Comparison of ENCODE assay signal across 1 cellular context in genomic region chr20:31572701-31573554, GRCh38.
A peak's percentile ranks its signal among the peaks of the same experiment; 100 is the strongest.
TF ChIP-seq lines count a peak whose summit lies in the region.

No MANE protein-coding gene starts in this region.

TF ChIP-seq in K562, 482 proteins besides CTCF, POLR2A, EP300 and RAD21 (continued from another document and continues in another):
- TF ChIP-seq ZBTB9 (CRISPR knock-in tag; IDR thresholded peaks at IDR 0.05) = peak; percentile 95
- no peak for TF ChIP-seq RFX7 (CRISPR knock-in tag; IDR thresholded peaks at IDR 0.05)
- TF ChIP-seq LCOR (CRISPR knock-in tag; IDR thresholded peaks at IDR 0.05) = peak; percentile 78; the same call in 1 of the 2 replicates
- no peak; the same call in 1 of the 2 replicates for TF ChIP-seq PHB2 (IDR thresholded peaks at IDR 0.05; ENCODE audit: low read depth)
- no peak for TF ChIP-seq KAT8 (IDR thresholded peaks at IDR 0.05; ENCODE audit: low read depth)
- no peak for TF ChIP-seq RAD51 (IDR thresholded peaks at IDR 0.05; ENCODE audit: borderline replicate concordance, low read depth)
- no peak for TF ChIP-seq BCL6 (CRISPR knock-in tag; IDR thresholded peaks at IDR 0.05)
- peak; percentile 53; the same call in 1 of the 2 replicates for TF ChIP-seq ZNF75A (CRISPR knock-in tag; IDR thresholded peaks at IDR 0.05)
- no peak for TF ChIP-seq PYGO2 (tag; IDR thresholded peaks at IDR 0.05)
- peak; percentile 95 for TF ChIP-seq C11orf30 (IDR thresholded peaks at IDR 0.05; ENCODE audit: low read depth)
- no peak for TF ChIP-seq SMARCA5 (IDR thresholded peaks at IDR 0.05)
- TF ChIP-seq TAL1 (IDR thresholded peaks at IDR 0.05) = 0 out of 2 replicates have a peak, but pooled peaks have one; percentile 7
- TF ChIP-seq RUNX1 (IDR thresholded peaks at IDR 0.05; ENCODE audit: low read depth) = no peak
- TF ChIP-seq ZNF280A (IDR thresholded peaks at IDR 0.05; ENCODE audit: low read depth, partially characterized antibody) = no peak
- TF ChIP-seq PPARD (CRISPR knock-in tag; IDR thresholded peaks at IDR 0.05) = no peak
- 0 out of 2 replicates have a peak, but pooled peaks have one; percentile 84 for TF ChIP-seq ZNF175 (CRISPR knock-in tag; IDR thresholded peaks at IDR 0.05; ENCODE audit: low read depth)
- no peak for TF ChIP-seq ZNF217 (CRISPR knock-in tag; IDR thresholded peaks at IDR 0.05)
- TF ChIP-seq TBL1XR1 (IDR thresholded peaks at IDR 0.05; ENCODE audit: low read length in 2 of 2) = peak in 1 of 2 experiments; percentile 47; a peak in 3 of 4 replicates
- TF ChIP-seq XRCC3 (IDR thresholded peaks at IDR 0.05) = no peak
- no peak for TF ChIP-seq THRAP3 (IDR thresholded peaks at IDR 0.05; ENCODE audit: borderline replicate concordance)
- TF ChIP-seq EWSR1 (IDR thresholded peaks at IDR 0.05; ENCODE audit: borderline replicate concordance, low read depth, partially characterized antibody) = no peak
- peak; percentile 82 for TF ChIP-seq HINFP (tag; conservative IDR thresholded peaks at IDR 0.05; ENCODE audit: low read depth)
- TF ChIP-seq PCBP1 (IDR thresholded peaks at IDR 0.05; ENCODE audit: low read depth, low read length, poor library complexity, severe bottlenecking) = peak; percentile 84
- TF ChIP-seq ZNF696 (CRISPR knock-in tag; conservative IDR thresholded peaks at IDR 0.05) = no peak
- no peak; the same call in 1 of the 2 replicates for TF ChIP-seq ZKSCAN1 (IDR thresholded peaks at IDR 0.05; ENCODE audit: low read depth, low read length)
- TF ChIP-seq PTRF (tag; IDR thresholded peaks at IDR 0.05) = peak; percentile 73
- no peak for TF ChIP-seq ZNF655 (CRISPR knock-in tag; IDR thresholded peaks at IDR 0.05)
- peak; percentile 72; the same call in 1 of the 2 replicates for TF ChIP-seq THAP7 (CRISPR knock-in tag; IDR thresholded peaks at IDR 0.05)
- TF ChIP-seq ETV5 (CRISPR knock-in tag; IDR thresholded peaks at IDR 0.05; ENCODE audit: low read depth) = 0 out of 2 replicates have a peak, but pooled peaks have one; percentile 81
- TF ChIP-seq HMGXB4 (CRISPR knock-in tag; IDR thresholded peaks at IDR 0.05) = peak; percentile 48; the same call in 1 of the 2 replicates
- peak; percentile 84 for TF ChIP-seq MAFF (IDR thresholded peaks at IDR 0.05; ENCODE audit: low read length)
- TF ChIP-seq IFI16 (CRISPR knock-in tag; IDR thresholded peaks at IDR 0.05) = 0 out of 2 replicates have a peak, but pooled peaks have one; percentile 64
- no peak for TF ChIP-seq NR3C1 (CRISPR knock-in tag; IDR thresholded peaks at IDR 0.05)
- TF ChIP-seq PHF20 (IDR thresholded peaks at IDR 0.05; ENCODE audit: partially characterized antibody) = peak; percentile 33
- no peak for TF ChIP-seq E2F4 (CRISPR knock-in tag; IDR thresholded peaks at IDR 0.05; ENCODE audit: low read depth)
- no peak for TF ChIP-seq ZZZ3 (IDR thresholded peaks at IDR 0.05)
- no peak for TF ChIP-seq CBX3 (IDR thresholded peaks at IDR 0.05; ENCODE audit: borderline replicate concordance in 1 of 2, low read length in 2 of 2)
- peak; percentile 99 for TF ChIP-seq CCNT2 (IDR thresholded peaks at IDR 0.05; ENCODE audit: borderline replicate concordance, extremely low read depth, insufficient read length, low read depth, low read length)
- TF ChIP-seq ZBTB34 (CRISPR knock-in tag; IDR thresholded peaks at IDR 0.05) = no peak
- no peak for TF ChIP-seq TFAM (CRISPR knock-in tag; conservative IDR thresholded peaks at IDR 0.05)
- TF ChIP-seq NRF1 (conservative IDR thresholded peaks at IDR 0.05 in 1 of 2, IDR thresholded peaks at IDR 0.05 in 1 of 2) = peak; percentile 77 to 79
- TF ChIP-seq AFF1 (IDR thresholded peaks at IDR 0.05; ENCODE audit: low read depth in 1 of 2, partially characterized antibody in 2 of 2) = peak in 1 of 2 experiments; percentile 52
- 0 out of 2 replicates have a peak, but pooled peaks have one; percentile 56 for TF ChIP-seq TCFL5 (CRISPR knock-in tag; conservative IDR thresholded peaks at IDR 0.05)
- no peak for TF ChIP-seq MED1 (CRISPR knock-in tag; IDR thresholded peaks at IDR 0.05; ENCODE audit: borderline replicate concordance)
- peak; percentile 72; the same call in 1 of the 2 replicates for TF ChIP-seq MTA1 (IDR thresholded peaks at IDR 0.05; ENCODE audit: borderline replicate concordance)
- peak; percentile 89 for TF ChIP-seq ATF7 (IDR thresholded peaks at IDR 0.05)
- peak; percentile 64 for TF ChIP-seq GABPA (tag; conservative IDR thresholded peaks at IDR 0.05; ENCODE audit: low read depth)
- TF ChIP-seq POLR2G (IDR thresholded peaks at IDR 0.05; ENCODE audit: low read depth, low read length) = peak; percentile 97
- TF ChIP-seq HLTF (IDR thresholded peaks at IDR 0.05) = peak; percentile 19; the same call in 1 of the 2 replicates
- TF ChIP-seq ETS2 (tag; IDR thresholded peaks at IDR 0.05; ENCODE audit: borderline replicate concordance, poor library complexity, severe bottlenecking) = no peak
- peak; percentile 100 for TF ChIP-seq SMAD4 (CRISPR knock-in tag; conservative IDR thresholded peaks at IDR 0.05)
- 0 out of 2 replicates have a peak, but pooled peaks have one; percentile 46 for TF ChIP-seq SLC30A9 (CRISPR knock-in tag; IDR thresholded peaks at IDR 0.05)
- TF ChIP-seq SRSF3 (IDR thresholded peaks at IDR 0.05; ENCODE audit: insufficient read depth, low read length) = no peak
- TF ChIP-seq FOXJ3 (CRISPR knock-in tag; IDR thresholded peaks at IDR 0.05) = no peak
